In genomic region chr7:17617857-17618651, GRCh38 we compare ENCODE assay signal across 16 cellular contexts.
DNase-seq lines count a peak whose midpoint lies in the region; ATAC-seq, FAIRE-seq and TF ChIP-seq lines count a peak whose summit lies in the region.
"Had no signal": no experiment of that assay in that cellular context is flagged by ENCODE, and none has a peak within 500 bp of the region (broad histone marks: within the 10 kb centered on the region; RNA-seq: fewer than 3 reads in every experiment).

No MANE protein-coding gene starts in this region.

- H3K36me3 ChIP-seq in Caco-2 (ENCODE audit: control insufficient read depth, insufficient read depth, low read length) (no peaks in the 10 kb centered on the region), Panc1 (ENCODE audit: control insufficient read depth, insufficient read depth, low read length) (no peaks in the 10 kb centered on the region), left lung (no peaks in the 10 kb centered on the region), small intestine (ENCODE audit: control insufficient read depth in 2 of 2, insufficient read depth in 2 of 2, low read length in 2 of 2) (no peaks in the 10 kb centered on the region), MM.1S (replicated peaks; ENCODE audit: insufficient read depth, low read length) (no peaks in the 10 kb centered on the region)

- H3K27ac ChIP-seq in Panc1 (ENCODE audit: low read length) (peak overlapping the region; percentile 81), left lung (peak overlapping the region in 1 of 2 donors; percentile 23), small intestine (ENCODE audit: low read depth in 1 of 2, low read length in 1 of 2) (peak overlapping the region in 1 of 2 donors; percentile 55), MM.1S (ENCODE audit: low read length) (no peak overlapping the region)

- no peaks in the 10 kb centered on the region for H3K79me2 ChIP-seq in MM.1S (ENCODE audit: low read length)

- CTCF ChIA-PET in Caco-2 (lab: Charles Lee), result interaction anchor here (0.8 to 1.5 kb wide), 2 partner anchors 17 to 316 kb away, joined by 3 to 4 read pairs; no protein-coding TSS in a partner anchor
- CTCF ChIA-PET in Panc1 (lab: Charles Lee), result interaction anchor here (0.6 to 0.7 kb wide), 2 partner anchors 462 to 635 kb away, joined by 3 read pairs; no protein-coding TSS in a partner anchor

- H3K4me3 ChIP-seq in Caco-2 (ENCODE audit: low read depth, low read length) (peak overlapping the region; percentile 9), Panc1 (ENCODE audit: low read depth in 2 of 2, low read length in 2 of 2) (peak overlapping the region; percentile 14 to 48; a peak in 3 of 4 replicates), left lung (no peak overlapping the region), small intestine (ENCODE audit: low read depth in 1 of 2, low read length in 2 of 2) (peak overlapping the region in 1 of 2 donors; percentile 23), MM.1S (ENCODE audit: low read length) (no peak overlapping the region)

- H3K9me2 ChIP-seq in MM.1S (replicated peaks; ENCODE audit: insufficient read depth, low read length), result no peaks in the 10 kb centered on the region

- no peaks in the 10 kb centered on the region for H3K36me3 Mint-ChIP-seq in Caco-2 (ENCODE audit: insufficient read depth, unreplicated experiment)

- POLR2A ChIA-PET in Caco-2 (lab: Charles Lee) (interaction anchor here (0.7 to 1.1 kb wide), 2 partner anchors 117 to 164 kb away, joined by 4 to 5 read pairs; no protein-coding TSS in a partner anchor), Panc1 (lab: Charles Lee) (no interaction called here)

- peak overlapping the region; percentile 83 for H3K27ac Mint-ChIP-seq in Caco-2 (ENCODE audit: unreplicated experiment)

- in situ Hi-C loops in Panc1 (cut with HindIII; ENCODE audit: low pct_unique_long_range_greater_than_20kb, low sequenced_read_pairs), result no loop called here

- H3K9me3 Mint-ChIP-seq in Caco-2 (ENCODE audit: unreplicated experiment), result no peaks in the 10 kb centered on the region

- no peak for TF ChIP-seq CTCF in Caco-2 (IDR thresholded peaks at IDR 0.05; ENCODE audit: insufficient read depth in 1 of 2, low read depth in 1 of 2, low read length in 1 of 2, severe bottlenecking in 1 of 2, unreplicated experiment in 1 of 2)
- no peak for TF ChIP-seq CTCF in Panc1 (IDR thresholded peaks at IDR 0.05)
- TF ChIP-seq CTCF in left lung (IDR thresholded peaks at IDR 0.05), result no peak
- no peak for TF ChIP-seq CTCF in MM.1S (IDR thresholded peaks at IDR 0.05; ENCODE audit: low read length)

- intact Hi-C loops in Caco-2 (cut with micrococcal nuclease; ENCODE audit: unreplicated experiment), result loop anchor here (1.0 to 5.0 kb wide), 6 partner anchors 15 to 121 kb away; no protein-coding TSS in a partner anchor
- intact Hi-C loops in Panc1 (cut with micrococcal nuclease; ENCODE audit: unreplicated experiment), result no loop called here
- intact Hi-C loops in left lung (cut with DNase I), result no loop called here
- intact Hi-C loops in posterior cingulate gyrus (cut with DNase I), result no loop called here

- H3K4me1 Mint-ChIP-seq in Caco-2 (ENCODE audit: low read depth, unreplicated experiment), result peaks cover 14% of the 10 kb centered on the region

- peaks cover 35% of the 10 kb centered on the region for H3K4me1 ChIP-seq in Caco-2
- H3K4me1 ChIP-seq in Panc1 (ENCODE audit: control insufficient read depth, insufficient read depth, low read length), result peaks cover 28% of the 10 kb centered on the region
- no peaks in the 10 kb centered on the region for H3K4me1 ChIP-seq in left lung
- H3K4me1 ChIP-seq in small intestine (ENCODE audit: control insufficient read depth in 2 of 2, insufficient read depth in 1 of 2, low read depth in 1 of 2, low read length in 1 of 2), result peaks cover 0 to 4% of the 10 kb centered on the region in 2 donors
- no peaks in the 10 kb centered on the region for H3K4me1 ChIP-seq in MM.1S (ENCODE audit: low read length)

- H3K9ac ChIP-seq in MM.1S (ENCODE audit: low read length), result no peak overlapping the region

- 42 to 74% (median 56%) methylated on average over 11 of the region's 11 CpGs for WGBS in small intestine, 3 donors

- BruUV-seq in Caco-2 (replicated peaks; lab: Mats Ljungman, UMichigan) (no TSS peak), Panc1 (replicated peaks; lab: Mats Ljungman, UMichigan) (no TSS peak)

- FAIRE-seq in small intestine (lab: Jason Lieb, UNC), result no peak
- FAIRE-seq: A204.1 had no signal

- peak in 1 of 2 experiments; percentile 12 for DNase-seq in Caco-2
- no peak for DNase-seq in Panc1 (ENCODE audit: low read depth, low spot score)
- no peak for DNase-seq in left lung
- peak; percentile 8 for DNase-seq in small intestine
- no peak for DNase-seq in activated gamma-delta T cell treated with Interleukin-2 at 50 U/mL for 16 hours
- DNase-seq in MM.1S, result no peak
- no peak for DNase-seq in posterior cingulate gyrus
- DNase-seq: C1 segment of cervical spinal cord; NCI-H1048; NCI-H2107; NCI-H226; NCI-H526 treated with DMSO at 0.1 percent for 48 hours; NK-92 treated with Interleukin-12 subunit alpha and Interleukin-12 subunit beta, amount 100 ng/mL, for 24 hours had no signal

- H2AFZ ChIP-seq in MM.1S (ENCODE audit: low read length), result no peak overlapping the region

- H3F3A ChIP-seq in MM.1S (ENCODE audit: insufficient read depth, low read length), result no peaks in the 10 kb centered on the region

- H3K9me3 ChIP-seq in Caco-2, result no peaks in the 10 kb centered on the region; the same call in 1 of the 2 replicates
- no peaks in the 10 kb centered on the region for H3K9me3 ChIP-seq in Panc1 (ENCODE audit: control insufficient read depth, insufficient read depth, low read depth, low read length)
- no peaks in the 10 kb centered on the region for H3K9me3 ChIP-seq in left lung
- no peaks in the 10 kb centered on the region for H3K9me3 ChIP-seq in small intestine (ENCODE audit: control insufficient read depth, low read depth)
- no peaks in the 10 kb centered on the region for H3K9me3 ChIP-seq in MM.1S (replicated peaks; ENCODE audit: insufficient read depth, low read length)

- H4K20me1 ChIP-seq in MM.1S (ENCODE audit: insufficient read depth, low read length), result no peaks in the 10 kb centered on the region

- H3K27me3 ChIP-seq in Caco-2 (replicated peaks; ENCODE audit: control insufficient read depth, insufficient read depth, low read length) (no peaks in the 10 kb centered on the region), Panc1 (ENCODE audit: control insufficient read depth, insufficient read depth, low read length) (no peaks in the 10 kb centered on the region), left lung (no peaks in the 10 kb centered on the region), small intestine (ENCODE audit: control insufficient read depth in 2 of 2, insufficient read depth in 2 of 2, low read length in 2 of 2) (no peaks in the 10 kb centered on the region), MM.1S (replicated peaks; ENCODE audit: insufficient read depth, low read length) (no peaks in the 10 kb centered on the region)

- no peak overlapping the region for H3K4me2 ChIP-seq in MM.1S (ENCODE audit: low read depth, low read length)

- ATAC-seq in Panc1, result peak; percentile 69
- ATAC-seq in left lung, result peak; percentile 70
- ATAC-seq in GM18861 (IDR thresholded peaks at IDR 0.05; ENCODE audit: unreplicated experiment), result no peak
- ATAC-seq: HCT116 had no signal

- peak overlapping the region; percentile 67 for H3K4me3 Mint-ChIP-seq in Caco-2 (ENCODE audit: unreplicated experiment)

- H3K27me3 Mint-ChIP-seq in Caco-2 (ENCODE audit: insufficient read depth, unreplicated experiment), result no peaks in the 10 kb centered on the region

Comparison
In these comparisons a context has a peak if more than half of its experiments do, and no peak if none do; other contexts are left out.
1. H3K4me3 ChIP-seq: peak in Caco-2 (single experiment) and Panc1 (2 of 2); none in left lung (0 of 2) and MM.1S (single experiment).